ENCODE assay signal across 10 cellular contexts in genomic region chr1:20153000-20153418, GRCh38. TPM values are rescaled to one million over a fixed set of nuclear protein-coding genes. Genes with fewer than 3 reads are reported as not detected.
A peak's percentile ranks its signal among the peaks of the same experiment; 100 is the strongest.
DNase-seq lines count a peak whose midpoint lies in the region; ATAC-seq and TF ChIP-seq lines count a peak whose summit lies in the region.
"Had no signal": no experiment of that assay in that cellular context is flagged by ENCODE, and none has a peak within 500 bp of the region (broad histone marks: within the 10 kb centered on the region; RNA-seq: fewer than 3 reads in every experiment).

No MANE protein-coding gene starts in this region.

- TF ChIP-seq POLR2A in sigmoid colon (IDR thresholded peaks at IDR 0.05) = no peak
- no peak for TF ChIP-seq POLR2A in erythroblast (IDR thresholded peaks at IDR 0.05; ENCODE audit: low read length)

- H3K4me3 ChIP-seq in HUES64 (ENCODE audit: low read length) (no peak overlapping the region), adipocyte (ENCODE audit: low read length) (no peak overlapping the region), sigmoid colon (no peak overlapping the region)

- H3K9me3 ChIP-seq in HUES64 (ENCODE audit: insufficient read depth, low read depth, low read length) (no peaks in the 10 kb centered on the region), adipocyte (ENCODE audit: control insufficient read depth, low read length) (peaks cover 4% of the 10 kb centered on the region), sigmoid colon (no peaks in the 10 kb centered on the region)

- DNase-seq in adipocyte (ENCODE audit: low read depth) (no peak), iPS-NIHi11 (ENCODE audit: low spot score) (peak; percentile 56), sigmoid colon (peak; percentile 67), erythroblast (lab: John Stamatoyannopoulos, UW) (no peak)
- no peak for DNase-seq in activated CD4-positive, CD25-positive, alpha-beta regulatory T cell treated with anti-CD3 and anti-CD28 coated beads, Interleukin-2, amount 50 U/mL, for 72 hours
- DNase-seq in NK-92 treated with Interleukin-12 subunit alpha and Interleukin-12 subunit beta, amount 100 ng/mL, for 24 hours (lab: John Stamatoyannopoulos, UW) = no peak

- TF ChIP-seq EP300 in sigmoid colon (IDR thresholded peaks at IDR 0.05) = no peak

- H3K9ac ChIP-seq in HUES64 (ENCODE audit: low read depth, low read length) (no peak overlapping the region), adipocyte (ENCODE audit: low read length) (peak overlapping the region; percentile 38)
- H3K9ac ChIP-seq: parathyroid adenoma had no signal

- H3K27me3 ChIP-seq in HUES64 (ENCODE audit: insufficient read depth, low read length) (no peaks in the 10 kb centered on the region), adipocyte (replicated peaks; ENCODE audit: control insufficient read depth, insufficient read depth, low read length) (peaks cover 4% of the 10 kb centered on the region), sigmoid colon (no peaks in the 10 kb centered on the region)

- TF ChIP-seq CTCF in sigmoid colon (IDR thresholded peaks at IDR 0.05) = no peak

- peaks cover 4% of the 10 kb centered on the region; the same call in 1 of the 2 replicates for H3K4me1 ChIP-seq in HUES64 (ENCODE audit: insufficient read depth, low read length)
- peaks cover 21% of the 10 kb centered on the region for H3K4me1 ChIP-seq in adipocyte (ENCODE audit: control insufficient read depth, insufficient read depth, low read length)
- peaks cover 0 to 25% (median 13%) of the 10 kb centered on the region in 4 donors for H3K4me1 ChIP-seq in sigmoid colon
- H3K4me1 ChIP-seq: parathyroid adenoma had no signal

- 13% methylated on average over 6 of the region's 6 CpGs for WGBS in HUES64
- 72 to 85% methylated on average over 6 of the region's 6 CpGs for WGBS in sigmoid colon, 2 donors

- intact Hi-C loops in sigmoid colon (cut with DNase I) = loop anchor here (1.0 to 5.0 kb wide), 4 partner anchors 44 to 235 kb away; no protein-coding TSS in a partner anchor

- H3K36me3 ChIP-seq in HUES64 (ENCODE audit: insufficient read depth, low read length) = no peaks in the 10 kb centered on the region
- H3K36me3 ChIP-seq in adipocyte (ENCODE audit: control insufficient read depth, insufficient read depth, low read length, severe bottlenecking) = no peaks in the 10 kb centered on the region
- H3K36me3 ChIP-seq in sigmoid colon = no peaks in the 10 kb centered on the region

- ATAC-seq in HG02798 (IDR thresholded peaks at IDR 0.05; ENCODE audit: poor library complexity, unreplicated experiment) = no peak

- peak overlapping the region; percentile 35; the same call in 1 of the 2 replicates for H3K27ac ChIP-seq in HUES64 (ENCODE audit: low read depth, low read length)
- peak overlapping the region; percentile 0 to 58 (median 32) for H3K27ac ChIP-seq in sigmoid colon
- H3K27ac ChIP-seq: parathyroid adenoma had no signal

RNA-seq across cellular contexts. Expression of gene PLA2G2F, which starts 13.9 kb away (rescaled TPM):
- polyA plus RNA-seq in HUES64 (2013, experiment 1 of 2) = not detected
- polyA plus RNA-seq in HUES64 (2013, experiment 2 of 2) = not detected
- not detected for total RNA-seq in sigmoid colon
- polyA plus RNA-seq in sigmoid colon = under 1 TPM in 2 of 3 donors, not detected in 1; 0.60 to 0.80 TPM
- total RNA-seq: activated T-helper 2 cell treated with anti-CD3 and anti-CD28 coated beads, Interferon-gamma antibody, Interleukin-2, Interleukin-4, amounts not matched to agents 10 μg/mL and 5 μg/mL and 100 μg/mL, durations not matched to agents 14 hours and 24 hours and 36 hours had no signal

RNA-seq across cellular contexts. Expression of gene UBXN10, which starts 32.9 kb away (rescaled TPM):
- 0.80 TPM for polyA plus RNA-seq in HUES64 (2013, experiment 1 of 2)
- 0.89 TPM for polyA plus RNA-seq in HUES64 (2013, experiment 2 of 2)
- 10 to 100 TPM; 14.6 to 25.0 (median 23.1) TPM for total RNA-seq in sigmoid colon
- 1 to 10 TPM; 2.9 to 7.8 (median 3.7) TPM for polyA plus RNA-seq in sigmoid colon

RNA-seq across cellular contexts. Expression of gene PLA2G2C, which starts 33.3 kb away (rescaled TPM):
- polyA plus RNA-seq in HUES64 (2013, experiment 1 of 2) = not detected
- not detected for polyA plus RNA-seq in HUES64 (2013, experiment 2 of 2)
- total RNA-seq in sigmoid colon = 1 to 10 TPM in 3 of 4 donors, under 1 TPM in 1; 0.82 to 5.5 (median 1.5) TPM
- polyA plus RNA-seq in sigmoid colon = under 1 TPM in 1 of 3 donors, not detected in 2; 0.09 TPM

RNA-seq across cellular contexts. Expression of gene PLA2G2D, which starts 33.7 kb away (rescaled TPM):
- not detected for polyA plus RNA-seq in HUES64 (2013, experiment 1 of 2)
- not detected for polyA plus RNA-seq in HUES64 (2013, experiment 2 of 2)
- under 1 TPM in 1 of 4 donors, not detected in 3; 0.16 TPM for total RNA-seq in sigmoid colon
- 1 to 10 TPM in 1 of 3 donors, not detected in 2; 8.6 TPM for polyA plus RNA-seq in sigmoid colon

Comparison
In these comparisons a context has a peak if more than half of its experiments do, and no peak if none do; other contexts are left out.
1. DNase-seq: peak in iPS-NIHi11 (single experiment) and sigmoid colon (single experiment); none in adipocyte (single experiment), activated CD4-positive, CD25-positive, alpha-beta regulatory T cell treated with anti-CD3 and anti-CD28 coated beads, Interleukin-2, amount 50 U/mL, for 72 hours (single experiment), NK-92 treated with Interleukin-12 subunit alpha and Interleukin-12 subunit beta, amount 100 ng/mL, for 24 hours (single experiment) and erythroblast (0 of 2).